ENCODE assay signal across 19 cellular contexts in the genomic region with DNA sequence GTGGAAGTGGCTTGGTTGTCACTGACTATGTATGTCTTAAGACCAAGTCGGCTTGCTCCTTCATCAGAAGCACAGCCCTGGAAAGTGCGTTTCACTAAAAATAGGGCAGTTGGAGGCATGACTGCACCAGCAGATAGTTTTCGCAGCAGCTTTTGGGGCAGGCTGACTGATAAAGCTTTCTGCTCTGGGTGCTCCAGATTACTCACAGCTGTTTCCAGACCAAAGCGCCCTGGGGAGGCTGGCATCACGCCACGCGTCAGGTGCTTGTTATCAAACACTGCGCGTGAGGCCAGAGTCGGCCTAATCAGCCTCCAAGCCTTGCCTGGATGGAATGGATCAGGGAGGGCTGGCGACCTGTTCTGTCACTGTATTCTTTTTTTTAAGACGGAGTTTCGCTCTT. TPM values are rescaled to one million over a fixed set of nuclear protein-coding genes. Genes with fewer than 3 reads are reported as not detected.
A peak's percentile ranks its signal among the peaks of the same experiment; 100 is the strongest.
DNase-seq lines count a peak whose midpoint lies in the region; TF ChIP-seq lines count a peak whose summit lies in the region.
"Had no signal": no experiment of that assay in that cellular context is flagged by ENCODE, and none has a peak within 500 bp of the region (broad histone marks: within the 10 kb centered on the region; RNA-seq: fewer than 3 reads in every experiment).

No MANE protein-coding gene starts in this region.

- H3K4me1 ChIP-seq in ovary (ENCODE audit: insufficient read depth): no peaks in the 10 kb centered on the region
- no peaks in the 10 kb centered on the region for H3K4me1 ChIP-seq in CD4-positive, alpha-beta memory T cell (ENCODE audit: insufficient read depth, low read length)
- H3K4me1 ChIP-seq: ascending aorta, HAP-1 had no signal

- no peak for TF ChIP-seq CTCF in fibroblast of pulmonary artery (IDR thresholded peaks at IDR 0.05; ENCODE audit: low read length, missing control alignments)
- TF ChIP-seq CTCF in ovary (IDR thresholded peaks at IDR 0.05): no peak
- TF ChIP-seq CTCF in GM13976 (IDR thresholded peaks at IDR 0.05; ENCODE audit: borderline replicate concordance, control extremely low read depth, extremely low read depth, insufficient read depth, missing control alignments): no peak

- no peaks in the 10 kb centered on the region for H3K36me3 ChIP-seq in ovary
- H3K36me3 ChIP-seq in CD4-positive, alpha-beta memory T cell (ENCODE audit: insufficient read depth, low read length): no peaks in the 10 kb centered on the region
- H3K36me3 ChIP-seq: ascending aorta, HAP-1 had no signal

- H3K27ac Mint-ChIP-seq in CD4-positive, alpha-beta memory T cell: no peak overlapping the region
- H3K27ac Mint-ChIP-seq: progenitor cell of endocrine pancreas had no signal

- no peak overlapping the region for H3K27ac ChIP-seq in ovary
- no peak overlapping the region for H3K27ac ChIP-seq in CD4-positive, alpha-beta memory T cell (ENCODE audit: low read depth, low read length)
- H3K27ac ChIP-seq: ascending aorta, hepatocyte, HL-60 had no signal

- H3K36me3 Mint-ChIP-seq in CD4-positive, alpha-beta memory T cell: no peaks in the 10 kb centered on the region

- intact Hi-C loops in ovary (cut with DNase I): no loop called here
- intact Hi-C loops in CD4-positive, alpha-beta memory T cell (cut with micrococcal nuclease): no loop called here

- in situ Hi-C loops in GM13976 (cut with MboI; ENCODE audit: low sequenced_read_pairs, unreplicated experiment): no loop called here

- H3K4me1 Mint-ChIP-seq in CD4-positive, alpha-beta memory T cell: no peaks in the 10 kb centered on the region

- H3K4me3 ChIP-seq in fibroblast of pulmonary artery (replicated peaks; ENCODE audit: low read depth, low read length) (no peak overlapping the region), ovary (no peak overlapping the region)
- no peak overlapping the region for H3K4me3 ChIP-seq in CD4-positive, alpha-beta memory T cell (ENCODE audit: low read length in 2 of 2)
- H3K4me3 ChIP-seq: ascending aorta, HAP-1, hepatocyte had no signal

- no peaks in the 10 kb centered on the region for H3K27me3 ChIP-seq in ovary
- no peaks in the 10 kb centered on the region for H3K27me3 ChIP-seq in CD4-positive, alpha-beta memory T cell (ENCODE audit: insufficient read depth, low read length)
- H3K27me3 ChIP-seq: ascending aorta, hepatocyte had no signal

- DNase-seq in NCI-H1092 treated with DMSO at 0.1 percent for 48 hours (lab: John Stamatoyannopoulos, UW): peak; percentile 69
- DNase-seq in NCI-H69 (lab: John Stamatoyannopoulos, UW): peak; percentile 81
- DNase-seq in fibroblast of pulmonary artery (ENCODE audit: low read depth): peak; percentile 39
- peak in 3 of 5 donors; percentile 26 to 67 (median 45) for DNase-seq in ovary
- DNase-seq in CD4-positive, alpha-beta memory T cell: no peak
- no peak for DNase-seq in ecto neural progenitor cell (ENCODE audit: low spot score)
- no peak for DNase-seq in GM13976 (ENCODE audit: low spot score)
- DNase-seq in central memory CD4-positive, alpha-beta T cell: no peak
- DNase-seq: cortex of kidney, DND-41, left colon, NCI-H1930 had no signal

- POLR2A ChIA-PET in CD4-positive, alpha-beta memory T cell (lab: Charles Lee; ENCODE audit: partially characterized antibody): no interaction called here

- no peaks in the 10 kb centered on the region for H3K9me3 ChIP-seq in ovary
- no peaks in the 10 kb centered on the region for H3K9me3 ChIP-seq in CD4-positive, alpha-beta memory T cell (ENCODE audit: control insufficient read depth in 1 of 2, low read length in 2 of 2)
- H3K9me3 ChIP-seq: ascending aorta, HAP-1 had no signal

- peaks cover 4 to 7% of the 10 kb centered on the region in 2 donors for H3K27me3 Mint-ChIP-seq in CD4-positive, alpha-beta memory T cell
- H3K27me3 Mint-ChIP-seq: progenitor cell of endocrine pancreas had no signal

- TF ChIP-seq POLR2A in ovary (IDR thresholded peaks at IDR 0.05): no peak

- no peaks in the 10 kb centered on the region for H3K9me3 Mint-ChIP-seq in CD4-positive, alpha-beta memory T cell

- CTCF ChIA-PET in CD4-positive, alpha-beta memory T cell (lab: Charles Lee; ENCODE audit: partially characterized antibody): no interaction called here

- WGBS in ovary, 3 donors: 25 to 65% (median 34%) methylated on average over 13 of the region's 13 CpGs

- H3K4me3 Mint-ChIP-seq in CD4-positive, alpha-beta memory T cell: no peak overlapping the region

- TF ChIP-seq EP300 in ovary (IDR thresholded peaks at IDR 0.05): no peak

RNA-seq across cellular contexts. Expression of gene LRRC10, which starts 13.3 kb away (rescaled TPM):
- total RNA-seq in ovary: not detected
- not detected for polyA plus RNA-seq in ovary
- not detected for total RNA-seq in CD4-positive, alpha-beta memory T cell
- not detected for polyA plus RNA-seq in CD4-positive, alpha-beta memory T cell
- total RNA-seq: ascending aorta, esophagus mucosa, hepatocyte, left colon, progenitor cell of endocrine pancreas had no signal
- polyA plus RNA-seq: BJ, hepatocyte had no signal

RNA-seq across cellular contexts. Expression of gene CCT2, which starts 38.7 kb away (rescaled TPM):
- total RNA-seq in ovary: 100 to 1,000 TPM in 6 of 7 donors, 10 to 100 TPM in 1; 86.0 to 141 (median 109) TPM
- 100 to 1,000 TPM in 1 of 2 donors, 10 to 100 TPM in 1; 68.1 to 115 TPM for polyA plus RNA-seq in ovary
- total RNA-seq in CD4-positive, alpha-beta memory T cell: 100 to 1,000 TPM in 1 of 2 experiments, 10 to 100 TPM in 1; 92.6 to 104 TPM
- polyA plus RNA-seq in CD4-positive, alpha-beta memory T cell: 100 to 1,000 TPM; 139 to 146 TPM

Comparison
In these comparisons a context has a peak if more than half of its experiments do, and no peak if none do; other contexts are left out.
1. DNase-seq: peak in NCI-H1092 treated with DMSO at 0.1 percent for 48 hours (single experiment), NCI-H69 (single experiment), fibroblast of pulmonary artery (single experiment) and ovary (3 of 5); none in CD4-positive, alpha-beta memory T cell (0 of 5), ecto neural progenitor cell (single experiment), GM13976 (single experiment) and central memory CD4-positive, alpha-beta T cell (single experiment).